23 cellular contexts compared by ENCODE assay signal in the genomic region with DNA sequence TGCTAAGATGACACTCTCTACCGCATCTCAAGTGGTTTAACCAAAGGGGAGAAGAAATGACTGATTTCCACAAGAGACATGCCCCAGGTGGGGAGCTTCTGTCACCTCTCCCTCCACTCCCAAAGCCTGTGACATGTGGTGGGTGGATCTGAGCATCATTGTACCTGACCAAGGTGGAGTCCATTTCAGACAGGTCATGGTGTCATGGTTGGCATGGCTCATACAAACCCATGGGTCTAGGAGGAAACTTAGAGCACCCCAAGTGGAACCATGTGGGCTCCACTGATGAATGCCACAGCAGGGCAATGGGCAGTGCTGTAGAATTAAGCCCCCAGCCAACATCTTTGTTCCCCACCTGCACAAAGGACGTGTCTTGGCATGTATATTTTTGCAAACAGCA.
A peak's percentile ranks its signal among the peaks of the same experiment; 100 is the strongest.
DNase-seq lines count a peak whose midpoint lies in the region; ATAC-seq and TF ChIP-seq lines count a peak whose summit lies in the region.
"Had no signal": no experiment of that assay in that cellular context is flagged by ENCODE, and none has a peak within 500 bp of the region (broad histone marks: within the 10 kb centered on the region; RNA-seq: fewer than 3 reads in every experiment).

No MANE protein-coding gene starts in this region.

- H3K36me3 Mint-ChIP-seq in T-helper 2 cell treated with Interferon-gamma antibody and Interleukin-4, amounts not matched to agents 5 μg/mL and 100 μg/mL, for 36 hours (ENCODE audit: low read depth): peaks cover 2% of the 10 kb centered on the region
- H3K36me3 Mint-ChIP-seq in natural killer cell treated with Interleukin-12 subunit alpha and Interleukin-12 subunit beta and Interleukin-15 and Interleukin-18, amount 100 ng/mL, for 72 hours: no peaks in the 10 kb centered on the region
- no peaks in the 10 kb centered on the region for H3K36me3 Mint-ChIP-seq in natural killer cell
- H3K36me3 Mint-ChIP-seq in type B pancreatic cell: no peaks in the 10 kb centered on the region
- H3K36me3 Mint-ChIP-seq in MCF 10A (ENCODE audit: insufficient read depth, unreplicated experiment): no peaks in the 10 kb centered on the region
- H3K36me3 Mint-ChIP-seq: CD8-positive, alpha-beta T cell had no signal

- no peak for TF ChIP-seq POLR2A in esophagus muscularis mucosa (IDR thresholded peaks at IDR 0.05; ENCODE audit: low read depth)

- DNase-seq in T-helper 2 cell treated with Interferon-gamma antibody and Interleukin-4, amounts not matched to agents 5 μg/mL and 100 μg/mL, for 36 hours (ENCODE audit: low spot score): no peak
- no peak for DNase-seq in T-helper 2 cell
- DNase-seq in natural killer cell treated with Interleukin-12 subunit alpha and Interleukin-12 subunit beta and Interleukin-15 and Interleukin-18, amount 100 ng/mL, for 72 hours (ENCODE audit: low spot score): peak; percentile 28
- DNase-seq in natural killer cell: no peak
- DNase-seq in esophagus muscularis mucosa (ENCODE audit: extremely low spot score): peak; percentile 70
- peak; percentile 42 for DNase-seq in type B pancreatic cell (ENCODE audit: extremely low spot score, unreplicated experiment)
- DNase-seq in UCSD-AML1 (lab: John Stamatoyannopoulos, UW; ENCODE audit: unreplicated experiment): no peak
- DNase-seq in MCF 10A (ENCODE audit: unreplicated experiment): no peak
- DNase-seq: 8988T; AML-193; C1 segment of cervical spinal cord; CD8-positive, alpha-beta T cell; H7; HFFc6; KBM-7; NCI-H1092 treated with DMSO at 0.1 percent for 48 hours; NCI-H1436 treated with DMSO at 0.1 percent for 48 hours; NCI-H2029; NCI-H2171; NCI-H345; NCI-H524; Peyer's patch had no signal

- TF ChIP-seq CTCF in natural killer cell (IDR thresholded peaks at IDR 0.05): no peak
- no peak for TF ChIP-seq CTCF in esophagus muscularis mucosa (IDR thresholded peaks at IDR 0.05)
- TF ChIP-seq CTCF in type B pancreatic cell (conservative IDR thresholded peaks at IDR 0.05): no peak
- no peak for TF ChIP-seq CTCF in MCF 10A (IDR thresholded peaks at IDR 0.05; ENCODE audit: unreplicated experiment)

- POLR2A ChIA-PET in MCF 10A (lab: Yijun Ruan, JAX): no interaction called here

- H3K27me3 ChIP-seq in esophagus muscularis mucosa: no peaks in the 10 kb centered on the region
- H3K27me3 ChIP-seq: Peyer's patch had no signal

- no peaks in the 10 kb centered on the region for H3K9me3 Mint-ChIP-seq in T-helper 2 cell treated with Interferon-gamma antibody and Interleukin-4, amounts not matched to agents 5 μg/mL and 100 μg/mL, for 36 hours
- no peaks in the 10 kb centered on the region for H3K9me3 Mint-ChIP-seq in natural killer cell treated with Interleukin-12 subunit alpha and Interleukin-12 subunit beta and Interleukin-15 and Interleukin-18, amount 100 ng/mL, for 72 hours
- no peaks in the 10 kb centered on the region for H3K9me3 Mint-ChIP-seq in natural killer cell
- peaks cover 3% of the 10 kb centered on the region for H3K9me3 Mint-ChIP-seq in type B pancreatic cell
- no peaks in the 10 kb centered on the region for H3K9me3 Mint-ChIP-seq in MCF 10A (ENCODE audit: unreplicated experiment)
- H3K9me3 Mint-ChIP-seq: CD8-positive, alpha-beta T cell; HFFc6 had no signal

- H3K4me1 Mint-ChIP-seq in T-helper 2 cell treated with Interferon-gamma antibody and Interleukin-4, amounts not matched to agents 5 μg/mL and 100 μg/mL, for 36 hours (ENCODE audit: low read depth): peaks cover 13% of the 10 kb centered on the region
- H3K4me1 Mint-ChIP-seq in natural killer cell treated with Interleukin-12 subunit alpha and Interleukin-12 subunit beta and Interleukin-15 and Interleukin-18, amount 100 ng/mL, for 72 hours (ENCODE audit: low read depth in 2 of 2): peaks cover 11 to 23% of the 10 kb centered on the region in 2 donors
- peaks cover 26 to 49% of the 10 kb centered on the region in 2 donors for H3K4me1 Mint-ChIP-seq in natural killer cell
- H3K4me1 Mint-ChIP-seq in type B pancreatic cell (ENCODE audit: unreplicated experiment): peaks cover 11% of the 10 kb centered on the region
- H3K4me1 Mint-ChIP-seq in MCF 10A (ENCODE audit: insufficient read depth, unreplicated experiment): peaks cover 46% of the 10 kb centered on the region

- CTCF ChIA-PET in MCF 10A (lab: Yijun Ruan, JAX): interaction anchor here (0.5 kb wide), 1 partner anchor 59 kb away, joined by 3 read pairs; no protein-coding TSS in a partner anchor

- TF ChIP-seq EP300 in esophagus muscularis mucosa (IDR thresholded peaks at IDR 0.05): no peak

- H3K4me1 ChIP-seq in esophagus muscularis mucosa: peaks cover 8 to 14% (median 13%) of the 10 kb centered on the region in 4 donors

- no TSS peak for BruUV-seq in MCF 10A (replicated peaks; lab: Mats Ljungman, UMichigan)

- H3K9me3 ChIP-seq in esophagus muscularis mucosa: no peaks in the 10 kb centered on the region
- H3K9me3 ChIP-seq: Peyer's patch had no signal

- 92% methylated on average over 2 of the region's 2 CpGs for WGBS in esophagus muscularis mucosa

- intact Hi-C loops in natural killer cell (cut with micrococcal nuclease) (no loop called here), esophagus muscularis mucosa (cut with DNase I) (no loop called here), MCF 10A (cut with micrococcal nuclease) (no loop called here)

- peak overlapping the region; percentile 41 for H3K27ac Mint-ChIP-seq in T-helper 2 cell treated with Interferon-gamma antibody and Interleukin-4, amounts not matched to agents 5 μg/mL and 100 μg/mL, for 36 hours
- no peak overlapping the region for H3K27ac Mint-ChIP-seq in natural killer cell treated with Interleukin-12 subunit alpha and Interleukin-12 subunit beta and Interleukin-15 and Interleukin-18, amount 100 ng/mL, for 72 hours
- no peak overlapping the region for H3K27ac Mint-ChIP-seq in natural killer cell
- H3K27ac Mint-ChIP-seq in type B pancreatic cell: no peak overlapping the region
- H3K27ac Mint-ChIP-seq in MCF 10A (ENCODE audit: low read depth, unreplicated experiment): no peak overlapping the region
- H3K27ac Mint-ChIP-seq: HFFc6 had no signal

- no peaks in the 10 kb centered on the region for H3K36me3 ChIP-seq in esophagus muscularis mucosa
- H3K36me3 ChIP-seq: Peyer's patch had no signal

- H3K4me3 Mint-ChIP-seq in T-helper 2 cell treated with Interferon-gamma antibody and Interleukin-4, amounts not matched to agents 5 μg/mL and 100 μg/mL, for 36 hours: no peak overlapping the region
- H3K4me3 Mint-ChIP-seq in natural killer cell treated with Interleukin-12 subunit alpha and Interleukin-12 subunit beta and Interleukin-15 and Interleukin-18, amount 100 ng/mL, for 72 hours: no peak overlapping the region
- H3K4me3 Mint-ChIP-seq in natural killer cell (no peak overlapping the region), type B pancreatic cell (no peak overlapping the region), MCF 10A (ENCODE audit: unreplicated experiment) (no peak overlapping the region)
- H3K4me3 Mint-ChIP-seq: CD8-positive, alpha-beta T cell; HFFc6 had no signal

- H3K27me3 Mint-ChIP-seq in T-helper 2 cell treated with Interferon-gamma antibody and Interleukin-4, amounts not matched to agents 5 μg/mL and 100 μg/mL, for 36 hours (ENCODE audit: low read depth): no peaks in the 10 kb centered on the region
- no peaks in the 10 kb centered on the region for H3K27me3 Mint-ChIP-seq in natural killer cell treated with Interleukin-12 subunit alpha and Interleukin-12 subunit beta and Interleukin-15 and Interleukin-18, amount 100 ng/mL, for 72 hours
- H3K27me3 Mint-ChIP-seq in natural killer cell (ENCODE audit: low read depth in 2 of 2) (no peaks in the 10 kb centered on the region), type B pancreatic cell (peaks cover 3% of the 10 kb centered on the region), MCF 10A (ENCODE audit: insufficient read depth, unreplicated experiment) (no peaks in the 10 kb centered on the region)

- no peak overlapping the region for H3K27ac ChIP-seq in esophagus muscularis mucosa (replicated peaks in 1 of 4)
- H3K27ac ChIP-seq: Peyer's patch had no signal

- ATAC-seq in natural killer cell treated with Interleukin-12 subunit alpha and Interleukin-12 subunit beta and Interleukin-15 and Interleukin-18, amount 100 ng/mL, for 72 hours: no peak
- ATAC-seq in natural killer cell: no peak
- ATAC-seq: CD8-positive, alpha-beta T cell; HepG2 had no signal

- H3K4me3 ChIP-seq in esophagus muscularis mucosa: no peak overlapping the region
- H3K4me3 ChIP-seq: Peyer's patch had no signal

Comparison
In these comparisons a context has a peak if more than half of its experiments do, and no peak if none do; other contexts are left out.
1. DNase-seq: peak in natural killer cell treated with Interleukin-12 subunit alpha and Interleukin-12 subunit beta and Interleukin-15 and Interleukin-18, amount 100 ng/mL, for 72 hours (single experiment), esophagus muscularis mucosa (single experiment) and type B pancreatic cell (single experiment); none in T-helper 2 cell treated with Interferon-gamma antibody and Interleukin-4, amounts not matched to agents 5 μg/mL and 100 μg/mL, for 36 hours (single experiment), T-helper 2 cell (0 of 5), natural killer cell (single experiment), UCSD-AML1 (single experiment) and MCF 10A (single experiment).